12 cellular contexts compared by ENCODE assay signal in genomic region chr18:74840492-74841167, GRCh38.
DNase-seq lines count a peak whose midpoint lies in the region; ATAC-seq, FAIRE-seq and TF ChIP-seq lines count a peak whose summit lies in the region.
"Had no signal": no experiment of that assay in that cellular context is flagged by ENCODE, and none has a peak within 500 bp of the region (broad histone marks: within the 10 kb centered on the region; RNA-seq: fewer than 3 reads in every experiment).

No MANE protein-coding gene starts in this region.

- intact Hi-C loops in tibial artery (cut with DNase I; ENCODE audit: low total_unique reads) = no loop called here

- H3K9me3 Mint-ChIP-seq in activated T-cell treated with anti-CD3 and anti-CD28 coated beads, Interleukin-2, amount 50 U/mL, for 72 hours = no peaks in the 10 kb centered on the region
- H3K9me3 Mint-ChIP-seq in activated T-cell treated with anti-CD3 and anti-CD28 coated beads, Interleukin-2, amount 50 U/mL, for 24 hours = no peaks in the 10 kb centered on the region
- no peaks in the 10 kb centered on the region for H3K9me3 Mint-ChIP-seq in effector memory CD8-positive, alpha-beta T cell
- H3K9me3 Mint-ChIP-seq in osteocyte (ENCODE audit: unreplicated experiment) = no peaks in the 10 kb centered on the region
- H3K9me3 Mint-ChIP-seq: activated T-cell treated with anti-CD3 and anti-CD28 coated beads, Interleukin-2, amount 50 U/mL, for 4 hours had no signal

- no peak for TF ChIP-seq CTCF in tibial artery (IDR thresholded peaks at IDR 0.05)
- TF ChIP-seq CTCF in osteocyte (IDR thresholded peaks at IDR 0.05) = no peak

- DNase-seq in activated T-cell treated with anti-CD3 and anti-CD28 coated beads, Interleukin-2, amount 50 U/mL, for 72 hours = peak; percentile 4 to 13
- no peak for DNase-seq in activated T-cell treated with anti-CD3 and anti-CD28 coated beads, Interleukin-2, amount 50 U/mL, for 24 hours
- peak; percentile 53 for DNase-seq in RCC 7860 (ENCODE audit: low spot score)
- DNase-seq in effector memory CD8-positive, alpha-beta T cell = no peak
- DNase-seq in tibial artery = no peak
- DNase-seq in NCI-H1436 treated with DMSO at 0.1 percent for 48 hours (lab: John Stamatoyannopoulos, UW) = no peak
- DNase-seq in osteocyte (ENCODE audit: extremely low spot score, unreplicated experiment) = no peak
- DNase-seq: activated T-cell treated with anti-CD3 and anti-CD28 coated beads, Interleukin-2, amount 50 U/mL, for 4 hours had no signal

- H3K4me2 ChIP-seq in skeletal muscle satellite cell (ENCODE audit: low read length) = peak overlapping the region; percentile 6
- H3K4me2 ChIP-seq: BLaER1 had no signal

- ATAC-seq in activated T-cell treated with anti-CD3 and anti-CD28 coated beads, Interleukin-2, amount 50 U/mL, for 72 hours (replicated peaks in 1 of 2) = peak; percentile 27 to 67
- ATAC-seq in effector memory CD8-positive, alpha-beta T cell (replicated peaks) = no peak
- ATAC-seq: activated T-cell treated with anti-CD3 and anti-CD28 coated beads, Interleukin-2, amount 50 U/mL, for 4 hours had no signal

- no peaks in the 10 kb centered on the region for H3K27me3 ChIP-seq in skeletal muscle satellite cell (ENCODE audit: control insufficient read depth, insufficient read depth, low read length)
- H3K27me3 ChIP-seq in tibial artery = no peaks in the 10 kb centered on the region
- H3K27me3 ChIP-seq: BLaER1, right lobe of liver had no signal

- H3K4me3 ChIP-seq in skeletal muscle satellite cell (ENCODE audit: low read length) = no peak overlapping the region
- no peak overlapping the region for H3K4me3 ChIP-seq in tibial artery
- H3K4me3 ChIP-seq: BLaER1, lung, right lobe of liver had no signal

- no peak for FAIRE-seq in RCC 7860 (lab: Jason Lieb, UNC)

- H3K4me1 Mint-ChIP-seq in activated T-cell treated with anti-CD3 and anti-CD28 coated beads, Interleukin-2, amount 50 U/mL, for 72 hours (ENCODE audit: low read depth) = peaks cover 32% of the 10 kb centered on the region
- H3K4me1 Mint-ChIP-seq in activated T-cell treated with anti-CD3 and anti-CD28 coated beads, Interleukin-2, amount 50 U/mL, for 24 hours (ENCODE audit: low read depth) = peaks cover 27% of the 10 kb centered on the region
- peaks cover 17 to 31% of the 10 kb centered on the region in 2 donors for H3K4me1 Mint-ChIP-seq in effector memory CD8-positive, alpha-beta T cell (ENCODE audit: low read depth in 2 of 2)
- peaks cover 21% of the 10 kb centered on the region for H3K4me1 Mint-ChIP-seq in osteocyte (ENCODE audit: unreplicated experiment)

- no peak overlapping the region for H3K9ac ChIP-seq in skeletal muscle satellite cell (ENCODE audit: low read depth, low read length)
- H3K9ac ChIP-seq: BLaER1 had no signal

- peaks cover 2 to 11% of the 10 kb centered on the region in 2 donors for H3K36me3 Mint-ChIP-seq in activated T-cell treated with anti-CD3 and anti-CD28 coated beads, Interleukin-2, amount 50 U/mL, for 72 hours (ENCODE audit: insufficient read depth in 2 of 2)
- H3K36me3 Mint-ChIP-seq in activated T-cell treated with anti-CD3 and anti-CD28 coated beads, Interleukin-2, amount 50 U/mL, for 24 hours (ENCODE audit: low read depth) = peaks cover 36% of the 10 kb centered on the region
- H3K36me3 Mint-ChIP-seq in effector memory CD8-positive, alpha-beta T cell (ENCODE audit: insufficient read depth) = no peaks in the 10 kb centered on the region
- H3K36me3 Mint-ChIP-seq in osteocyte (ENCODE audit: unreplicated experiment) = no peaks in the 10 kb centered on the region

- H3K27me3 Mint-ChIP-seq in activated T-cell treated with anti-CD3 and anti-CD28 coated beads, Interleukin-2, amount 50 U/mL, for 72 hours (ENCODE audit: low read depth) = no peaks in the 10 kb centered on the region
- H3K27me3 Mint-ChIP-seq in activated T-cell treated with anti-CD3 and anti-CD28 coated beads, Interleukin-2, amount 50 U/mL, for 24 hours = no peaks in the 10 kb centered on the region
- no peaks in the 10 kb centered on the region for H3K27me3 Mint-ChIP-seq in effector memory CD8-positive, alpha-beta T cell
- no peaks in the 10 kb centered on the region for H3K27me3 Mint-ChIP-seq in osteocyte (ENCODE audit: unreplicated experiment)

- no peak overlapping the region for H3K4me3 Mint-ChIP-seq in activated T-cell treated with anti-CD3 and anti-CD28 coated beads, Interleukin-2, amount 50 U/mL, for 72 hours
- H3K4me3 Mint-ChIP-seq in activated T-cell treated with anti-CD3 and anti-CD28 coated beads, Interleukin-2, amount 50 U/mL, for 24 hours = no peak overlapping the region
- H3K4me3 Mint-ChIP-seq in effector memory CD8-positive, alpha-beta T cell = no peak overlapping the region
- H3K4me3 Mint-ChIP-seq in osteocyte (ENCODE audit: unreplicated experiment) = no peak overlapping the region
- H3K4me3 Mint-ChIP-seq: activated T-cell treated with anti-CD3 and anti-CD28 coated beads, Interleukin-2, amount 50 U/mL, for 4 hours had no signal

- H3K9me3 ChIP-seq in skeletal muscle satellite cell (replicated peaks; ENCODE audit: low read length) = no peaks in the 10 kb centered on the region
- H3K9me3 ChIP-seq in tibial artery = no peaks in the 10 kb centered on the region
- H3K9me3 ChIP-seq: BLaER1, right lobe of liver had no signal

- H3K36me3 ChIP-seq in skeletal muscle satellite cell (ENCODE audit: insufficient read depth, low read length) = no peaks in the 10 kb centered on the region
- H3K36me3 ChIP-seq in tibial artery = no peaks in the 10 kb centered on the region
- H3K36me3 ChIP-seq: BLaER1, right lobe of liver had no signal

- peaks cover 23% of the 10 kb centered on the region for H3K4me1 ChIP-seq in skeletal muscle satellite cell (ENCODE audit: control insufficient read depth, insufficient read depth, low read length)
- no peaks in the 10 kb centered on the region for H3K4me1 ChIP-seq in tibial artery
- H3K4me1 ChIP-seq: BLaER1, right lobe of liver had no signal

- no peak overlapping the region for H3K27ac ChIP-seq in tibial artery
- H3K27ac ChIP-seq: BLaER1, right lobe of liver had no signal

- peak overlapping the region; percentile 73 for H3K27ac Mint-ChIP-seq in activated T-cell treated with anti-CD3 and anti-CD28 coated beads, Interleukin-2, amount 50 U/mL, for 72 hours
- H3K27ac Mint-ChIP-seq in activated T-cell treated with anti-CD3 and anti-CD28 coated beads, Interleukin-2, amount 50 U/mL, for 24 hours = no peak overlapping the region
- peak overlapping the region; percentile 4 to 9 for H3K27ac Mint-ChIP-seq in effector memory CD8-positive, alpha-beta T cell
- no peak overlapping the region for H3K27ac Mint-ChIP-seq in osteocyte (ENCODE audit: unreplicated experiment)

Comparison
In these comparisons a context has a peak if more than half of its experiments do, and no peak if none do; other contexts are left out.
1. DNase-seq: peak in activated T-cell treated with anti-CD3 and anti-CD28 coated beads, Interleukin-2, amount 50 U/mL, for 72 hours (2 of 2) and RCC 7860 (single experiment); none in activated T-cell treated with anti-CD3 and anti-CD28 coated beads, Interleukin-2, amount 50 U/mL, for 24 hours (single experiment), effector memory CD8-positive, alpha-beta T cell (0 of 3), tibial artery (0 of 2), NCI-H1436 treated with DMSO at 0.1 percent for 48 hours (single experiment) and osteocyte (single experiment).
2. H3K27ac Mint-ChIP-seq: peak in activated T-cell treated with anti-CD3 and anti-CD28 coated beads, Interleukin-2, amount 50 U/mL, for 72 hours (single experiment) and effector memory CD8-positive, alpha-beta T cell (2 of 2); none in activated T-cell treated with anti-CD3 and anti-CD28 coated beads, Interleukin-2, amount 50 U/mL, for 24 hours (single experiment) and osteocyte (single experiment).